Comparison of ENCODE assay signal across 20 cellular contexts in the genomic region with DNA sequence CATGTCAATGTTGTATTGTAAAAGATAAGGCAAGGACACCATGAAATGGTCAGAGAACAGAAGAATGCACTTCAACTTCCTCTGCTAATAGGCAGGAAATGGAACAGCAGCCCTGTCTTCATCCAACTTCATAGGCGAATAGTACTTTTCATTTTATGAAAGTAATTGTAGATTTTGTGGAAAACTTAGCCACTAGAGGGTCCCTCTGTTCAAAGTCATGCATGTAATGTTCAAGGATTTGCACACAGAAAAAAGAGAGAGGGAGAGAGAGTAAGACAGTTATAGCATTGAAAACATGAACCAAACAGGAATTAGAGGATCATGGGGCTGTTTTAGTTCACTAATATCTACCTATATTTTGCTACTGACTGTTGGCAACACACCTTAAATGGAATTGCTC.
"Had no signal": no experiment of that assay in that cellular context is flagged by ENCODE, and none has a peak within 500 bp of the region (broad histone marks: within the 10 kb centered on the region; RNA-seq: fewer than 3 reads in every experiment).

No MANE protein-coding gene starts in this region.

- H3K36me3 Mint-ChIP-seq: activated naive CD4-positive, alpha-beta T cell treated with anti-CD3 and anti-CD28 coated beads, Interleukin-2, amount 50 U/mL, for 72 hours; naive B cell had no signal

- H3K4me3 ChIP-seq: body of pancreas, gastroesophageal sphincter, heart right ventricle, lower lobe of right lung, prostate gland, transverse colon, vagina had no signal

- H3K27me3 ChIP-seq: body of pancreas, gastroesophageal sphincter, heart right ventricle, transverse colon, vagina had no signal

- H3K4me1 Mint-ChIP-seq: central memory CD8-positive, alpha-beta T cell; naive B cell had no signal

- H3K27ac Mint-ChIP-seq: activated naive CD4-positive, alpha-beta T cell treated with anti-CD3 and anti-CD28 coated beads, Interleukin-2, amount 50 U/mL, for 72 hours; naive B cell had no signal

- H3K4me3 Mint-ChIP-seq: activated T-cell treated with anti-CD3 and anti-CD28 coated beads, Interleukin-2, amount 50 U/mL, for 4 hours; central memory CD8-positive, alpha-beta T cell; naive B cell had no signal

- H3K27me3 Mint-ChIP-seq: central memory CD8-positive, alpha-beta T cell; naive B cell had no signal

- H3K36me3 ChIP-seq: gastroesophageal sphincter, heart right ventricle, lower lobe of right lung, prostate gland, transverse colon, vagina had no signal

- ATAC-seq: activated naive CD4-positive, alpha-beta T cell treated with anti-CD3 and anti-CD28 coated beads, Interleukin-2, amount 50 U/mL, for 72 hours; activated T-cell treated with anti-CD3 and anti-CD28 coated beads, Interleukin-2, amount 50 U/mL, for 4 hours; body of pancreas; gastroesophageal sphincter; left colon; lower lobe of right lung; right cardiac atrium had no signal

- DNase-seq: activated CD4-positive, alpha-beta T cell treated with anti-CD3 and anti-CD28 coated beads for 1 hour; activated CD4-positive, alpha-beta T cell treated with anti-CD3 and anti-CD28 coated beads, Interleukin-2, amount 50 U/mL, for 48 hours; activated effector memory CD4-positive, alpha-beta T cell treated with anti-CD3 and anti-CD28 coated beads, Interleukin-2, amount 50 U/mL, for 16 hours; activated T-cell treated with anti-CD3 and anti-CD28 coated beads, Interleukin-2, amount 50 U/mL, for 4 hours; amniotic stem cell; body of pancreas; effector memory CD4-positive, alpha-beta T cell; heart right ventricle; left colon; lower lobe of right lung; naive B cell; nucleus accumbens; right cardiac atrium; stimulated activated naive CD8-positive, alpha-beta T cell treated with anti-CD3 and anti-CD28 coated beads, Interleukin-15, Interleukin-2, amounts not matched to agents 100 U/mL and 50 U/mL, for 24 hours; transverse colon had no signal

- H3K9me3 ChIP-seq: body of pancreas, gastroesophageal sphincter, heart right ventricle, lower lobe of right lung, prostate gland, vagina had no signal

- H3K27ac ChIP-seq: body of pancreas, gastroesophageal sphincter, heart right ventricle, lower lobe of right lung, prostate gland, transverse colon, vagina had no signal

- H3K4me1 ChIP-seq: body of pancreas, gastroesophageal sphincter, heart right ventricle, lower lobe of right lung, prostate gland, transverse colon, vagina had no signal
